In genomic region chr14:64195194-64195593, GRCh38 we compare ENCODE assay signal across 12 cellular contexts.
DNase-seq lines count a peak whose midpoint lies in the region; ATAC-seq, FAIRE-seq and TF ChIP-seq lines count a peak whose summit lies in the region.
"Had no signal": no experiment of that assay in that cellular context is flagged by ENCODE, and none has a peak within 500 bp of the region (broad histone marks: within the 10 kb centered on the region; RNA-seq: fewer than 3 reads in every experiment).

No MANE protein-coding gene starts in this region.

- H3K27ac Mint-ChIP-seq in H9, result no peak overlapping the region

- H3K23ac ChIP-seq in H9 (ENCODE audit: insufficient read length, low read depth, low read length), result no peak overlapping the region

- no CpG with 5 or more reads among the region's 3 CpGs for WGBS in H9 (ENCODE audit: extremely low coverage, insufficient read length, low lambda C conversion rate)

- H3K36me3 Mint-ChIP-seq in H9 (ENCODE audit: insufficient read depth in 1 of 3, low read depth in 3 of 3), result peaks cover 15 to 29% (median 17%) of the 10 kb centered on the region in 3 experiments; a peak in 6 of 7 replicates

- H2BK12ac ChIP-seq in H9 (ENCODE audit: insufficient read length, low read depth, low read length), result no peak overlapping the region

- H2BK15ac ChIP-seq in H9 (ENCODE audit: low read depth, low read length), result no peak overlapping the region

- H4K20me1 ChIP-seq in osteoblast (ENCODE audit: insufficient read depth, low read length) (no peaks in the 10 kb centered on the region), H9 (ENCODE audit: control insufficient read depth, insufficient read depth, insufficient read length) (no peaks in the 10 kb centered on the region)

- DNase-seq in GM12892 (ENCODE audit: insufficient read length), result no peak
- peak; percentile 7 for DNase-seq in NAMALWA (ENCODE audit: low spot score)
- DNase-seq in iris pigment epithelial cell (ENCODE audit: low read depth), result peak; percentile 37
- DNase-seq in osteoblast (ENCODE audit: insufficient read length, low spot score, missing footprints), result no peak
- DNase-seq in H9, result no peak
- DNase-seq in COLO668 (lab: John Stamatoyannopoulos, UW; ENCODE audit: unreplicated experiment), result no peak
- DNase-seq: DMS79 treated with DMSO at 0.1 percent for 48 hours, MG63, PC-9 had no signal

- TF ChIP-seq POLR2A in GM12892 (IDR thresholded peaks at IDR 0.05; ENCODE audit: low read depth, low read length), result no peak

- no peaks in the 10 kb centered on the region for H3K79me1 ChIP-seq in H9 (ENCODE audit: insufficient read depth, low read depth, low read length, poor library complexity, severe bottlenecking)

- H3K36me3 ChIP-seq in osteoblast (ENCODE audit: insufficient read depth, low read length), result no peaks in the 10 kb centered on the region
- H3K36me3 ChIP-seq: MG63 had no signal

- TF ChIP-seq CTCF in osteoblast (IDR thresholded peaks at IDR 0.05; ENCODE audit: extremely low read depth, low read depth, low read length), result no peak
- no peak for TF ChIP-seq CTCF in H9 (conservative IDR thresholded peaks at IDR 0.05)

- no peak overlapping the region for H2AK5ac ChIP-seq in H9 (ENCODE audit: insufficient read length, low read length)

- no peaks in the 10 kb centered on the region for H3K9me3 ChIP-seq in osteoblast (ENCODE audit: low read depth, low read length)
- H3K9me3 ChIP-seq in H9 (ENCODE audit: control insufficient read depth, low read depth, low read length), result no peaks in the 10 kb centered on the region
- H3K9me3 ChIP-seq: MG63 had no signal

- no peaks in the 10 kb centered on the region for H3K79me2 ChIP-seq in osteoblast (ENCODE audit: insufficient read depth, low read length)
- no peaks in the 10 kb centered on the region for H3K79me2 ChIP-seq in H9 (ENCODE audit: insufficient read depth, low read length)

- H3K4me2 ChIP-seq in osteoblast (ENCODE audit: insufficient read depth, low read length) (no peak overlapping the region), H9 (ENCODE audit: insufficient read depth, insufficient read length, low read length) (no peak overlapping the region)

- no peak overlapping the region for H3K27ac ChIP-seq in osteoblast (ENCODE audit: low read depth, low read length)
- H3K27ac ChIP-seq in H9 (ENCODE audit: insufficient read length, low read depth, low read length), result no peak overlapping the region
- H3K27ac ChIP-seq: PC-9 had no signal

- no peak overlapping the region for H3K4me3 ChIP-seq in osteoblast (ENCODE audit: insufficient read depth, low read length)
- H3K4me3 ChIP-seq: MG63, PC-9 had no signal

- no peaks in the 10 kb centered on the region for H3K27me3 Mint-ChIP-seq in H9 (ENCODE audit: low read depth)

- peaks cover 67 to 69% of the 10 kb centered on the region in 2 experiments for H3K4me1 Mint-ChIP-seq in H9

- no peak overlapping the region for H3K9ac ChIP-seq in H9 (ENCODE audit: extremely low read depth, insufficient read length, low read length)

- H3K14ac ChIP-seq in H9 (ENCODE audit: insufficient read depth, low read length), result no peak overlapping the region

- H2BK20ac ChIP-seq in H9 (ENCODE audit: low read depth, low read length, poor library complexity, severe bottlenecking), result no peak overlapping the region

- no peak overlapping the region for H3K56ac ChIP-seq in H9 (ENCODE audit: insufficient read length, low read depth, low read length)

- peaks cover 4% of the 10 kb centered on the region for H3K4me1 ChIP-seq in osteoblast (ENCODE audit: insufficient read depth, low read length)
- no peaks in the 10 kb centered on the region; the same call in 1 of the 2 replicates for H3K4me1 ChIP-seq in H9 (ENCODE audit: insufficient read depth, low read length)

- no peak overlapping the region for H2BK120ac ChIP-seq in H9 (ENCODE audit: low read depth, low read length, poor library complexity, severe bottlenecking)

- no peak overlapping the region for H3T11ph ChIP-seq in H9 (ENCODE audit: low read length)

- no peak overlapping the region for H3K4ac ChIP-seq in H9 (ENCODE audit: low read depth, low read length)

- no peaks in the 10 kb centered on the region; a peak in 1 of 5 replicates for H3K9me3 Mint-ChIP-seq in H9

- H3K18ac ChIP-seq in H9 (ENCODE audit: insufficient read length, low read depth, low read length), result no peak overlapping the region

- peak; percentile 52 for ATAC-seq in GM19463 (IDR thresholded peaks at IDR 0.05; ENCODE audit: unreplicated experiment)
- no peak for ATAC-seq in HG03571 (IDR thresholded peaks at IDR 0.05; ENCODE audit: unreplicated experiment)

- H2AFZ ChIP-seq in osteoblast (ENCODE audit: low read length) (no peak overlapping the region), H9 (ENCODE audit: low read length) (no peak overlapping the region)

- H3K4me3 Mint-ChIP-seq in H9, result no peak overlapping the region

- H2BK5ac ChIP-seq in H9 (ENCODE audit: insufficient read length, low read length), result no peak overlapping the region

- peaks cover 4% of the 10 kb centered on the region for H3K23me2 ChIP-seq in H9 (ENCODE audit: insufficient read length, low read depth, low read length, poor library complexity, severe bottlenecking)

- peak; percentile 86 for FAIRE-seq in GM12892 (lab: Jason Lieb, UNC)
- FAIRE-seq: astrocyte had no signal

- H3K27me3 ChIP-seq in osteoblast (ENCODE audit: insufficient read depth, low read length), result no peaks in the 10 kb centered on the region
- H3K27me3 ChIP-seq in H9 (ENCODE audit: insufficient read depth, low read length), result no peaks in the 10 kb centered on the region
- H3K27me3 ChIP-seq: MG63 had no signal

- no peak overlapping the region for H4K91ac ChIP-seq in H9 (ENCODE audit: insufficient read length, low read depth, low read length)

- no peak overlapping the region for H4K8ac ChIP-seq in H9 (replicated peaks; ENCODE audit: insufficient read length, low read depth, low read length)

- no peak overlapping the region for H4K5ac ChIP-seq in H9 (ENCODE audit: insufficient read length, low read depth, low read length)

Comparison
In these comparisons a context has a peak if more than half of its experiments do, and no peak if none do; other contexts are left out.
1. DNase-seq: peak in NAMALWA (single experiment) and iris pigment epithelial cell (single experiment); none in GM12892 (single experiment), osteoblast (single experiment), H9 (single experiment) and COLO668 (single experiment).